ENCODE assay signal across 8 cellular contexts in genomic region chr7:150378853-150379589, GRCh38. TPM values are rescaled to one million over a fixed set of nuclear protein-coding genes. Genes with fewer than 3 reads are reported as not detected.
DNase-seq lines count a peak whose midpoint lies in the region; ATAC-seq, FAIRE-seq and TF ChIP-seq lines count a peak whose summit lies in the region.

Gene ZNF775 (plus strand): TSS chr7:150379330. CDS start chr7:150388471, 9,141 bp downstream.

- peaks cover 58% of the 10 kb centered on the region for H3K79me2 ChIP-seq in Loucy (ENCODE audit: insufficient read depth, low read length)

- no peak for FAIRE-seq in H54 (lab: Jason Lieb, UNC)

- peak within 1 kb of the TSS; percentile 94 for H3K27ac ChIP-seq in RWPE1

- H3K27me3 ChIP-seq in Loucy (ENCODE audit: insufficient read depth, low read length, poor library complexity, severe bottlenecking): peaks cover 5% of the 10 kb centered on the region

- H3K4me1 ChIP-seq in Loucy (ENCODE audit: insufficient read depth, low read length, poor library complexity, severe bottlenecking): peaks cover 58% of the 10 kb centered on the region

- H3K36me3 Mint-ChIP-seq in natural killer cell treated with Interleukin-12 subunit alpha and Interleukin-12 subunit beta and Interleukin-15 and Interleukin-18, amount 100 ng/mL, for 72 hours: no peaks in the 10 kb centered on the region

- peaks cover 3% of the 10 kb centered on the region; the same call in 1 of the 2 replicates for H3K36me3 ChIP-seq in Loucy (ENCODE audit: insufficient read depth, low read length)

- H3K9me2 ChIP-seq in Loucy (replicated peaks; ENCODE audit: low read depth, low read length): no peaks in the 10 kb centered on the region

- TF ChIP-seq CTCF in Loucy (conservative IDR thresholded peaks at IDR 0.05; ENCODE audit: low read length) (no peak), RWPE1 (conservative IDR thresholded peaks at IDR 0.05; ENCODE audit: low read depth) (no peak), fibroblast of pulmonary artery (IDR thresholded peaks at IDR 0.05; ENCODE audit: low read length, missing control alignments) (no peak)

- H3K9me3 Mint-ChIP-seq in natural killer cell treated with Interleukin-12 subunit alpha and Interleukin-12 subunit beta and Interleukin-15 and Interleukin-18, amount 100 ng/mL, for 72 hours: no peaks in the 10 kb centered on the region

- peak within 1 kb of the TSS; percentile 76 to 87 for H3K27ac Mint-ChIP-seq in natural killer cell treated with Interleukin-12 subunit alpha and Interleukin-12 subunit beta and Interleukin-15 and Interleukin-18, amount 100 ng/mL, for 72 hours

- H3K9me3 ChIP-seq in Loucy (ENCODE audit: insufficient read depth, low read depth, low read length): no peaks in the 10 kb centered on the region

- DNase-seq in ELF-1 (ENCODE audit: low read depth, low spot score): peak; percentile 98
- DNase-seq in H54 (ENCODE audit: insufficient read length, low spot score): peak; percentile 99
- DNase-seq in RWPE1 (ENCODE audit: low spot score): peak; percentile 99
- peak; percentile 90 for DNase-seq in activated T-helper 9 cell treated with anti-CD3 and anti-CD28 coated beads, Interleukin-2, amount 50 U/mL, for 16 hours (ENCODE audit: low read depth)
- DNase-seq in fibroblast of pulmonary artery (ENCODE audit: low read depth): peak; percentile 91
- DNase-seq in natural killer cell treated with Interleukin-12 subunit alpha and Interleukin-12 subunit beta and Interleukin-15 and Interleukin-18, amount 100 ng/mL, for 72 hours (ENCODE audit: low spot score): peak; percentile 97
- DNase-seq in stimulated activated naive CD4-positive, alpha-beta T cell (lab: John Stamatoyannopoulos, UW): peak; percentile 83 to 91 (median 88)

- CTCF ChIA-PET in RWPE1 (lab: Yijun Ruan, JAX): no interaction called here

- H3K4me2 ChIP-seq in Loucy (ENCODE audit: low read depth, low read length, poor library complexity, severe bottlenecking): peak within 1 kb of the TSS; percentile 96

- peak within 1 kb of the TSS; percentile 96 for H3K9ac ChIP-seq in Loucy (ENCODE audit: low read depth, low read length, poor library complexity, severe bottlenecking)

- H3K4me1 Mint-ChIP-seq in natural killer cell treated with Interleukin-12 subunit alpha and Interleukin-12 subunit beta and Interleukin-15 and Interleukin-18, amount 100 ng/mL, for 72 hours (ENCODE audit: low read depth in 2 of 2): peaks cover 26 to 28% of the 10 kb centered on the region in 2 donors

- H2AFZ ChIP-seq in Loucy (ENCODE audit: low read length): peak within 1 kb of the TSS; percentile 73

- peak; percentile 87 for TF ChIP-seq POLR2A in H54 (IDR thresholded peaks at IDR 0.05; ENCODE audit: low read depth, low read length)

- H3K4me3 ChIP-seq in Loucy (ENCODE audit: low read length, poor library complexity, severe bottlenecking) (peak within 1 kb of the TSS; percentile 98), fibroblast of pulmonary artery (replicated peaks; ENCODE audit: low read depth, low read length) (peak within 1 kb of the TSS; percentile 71)

- H3F3A ChIP-seq in Loucy (ENCODE audit: low read depth): peaks cover 5% of the 10 kb centered on the region; the same call in 1 of the 2 replicates

- H3K27me3 Mint-ChIP-seq in natural killer cell treated with Interleukin-12 subunit alpha and Interleukin-12 subunit beta and Interleukin-15 and Interleukin-18, amount 100 ng/mL, for 72 hours: no peaks in the 10 kb centered on the region

- H3K4me3 Mint-ChIP-seq in natural killer cell treated with Interleukin-12 subunit alpha and Interleukin-12 subunit beta and Interleukin-15 and Interleukin-18, amount 100 ng/mL, for 72 hours: peak within 1 kb of the TSS; percentile 94

- ATAC-seq in natural killer cell treated with Interleukin-12 subunit alpha and Interleukin-12 subunit beta and Interleukin-15 and Interleukin-18, amount 100 ng/mL, for 72 hours: peak; percentile 99

- H4K20me1 ChIP-seq in Loucy (ENCODE audit: insufficient read depth, low read length, poor library complexity, severe bottlenecking): peaks cover 16% of the 10 kb centered on the region

- POLR2A ChIA-PET in RWPE1 (lab: Yijun Ruan, JAX; ENCODE audit: low non-redundant PET): no interaction called here

RNA-seq across cellular contexts. Expression of gene ZNF775, which starts in this region (rescaled TPM):
- total RNA-seq in natural killer cell treated with Interleukin-12 subunit alpha and Interleukin-12 subunit beta and Interleukin-15 and Interleukin-18, amount 100 ng/mL, for 72 hours: 1 to 10 TPM; 4.0 to 5.1 TPM

Comparison
In these comparisons a context has a peak if more than half of its experiments do, and no peak if none do; other contexts are left out.
1. Peak in every context shown above with its lines: DNase-seq, ATAC-seq, H3K4me3 ChIP-seq and H3K27ac ChIP-seq.